ENCODE assay signal across 13 cellular contexts in the genomic region with DNA sequence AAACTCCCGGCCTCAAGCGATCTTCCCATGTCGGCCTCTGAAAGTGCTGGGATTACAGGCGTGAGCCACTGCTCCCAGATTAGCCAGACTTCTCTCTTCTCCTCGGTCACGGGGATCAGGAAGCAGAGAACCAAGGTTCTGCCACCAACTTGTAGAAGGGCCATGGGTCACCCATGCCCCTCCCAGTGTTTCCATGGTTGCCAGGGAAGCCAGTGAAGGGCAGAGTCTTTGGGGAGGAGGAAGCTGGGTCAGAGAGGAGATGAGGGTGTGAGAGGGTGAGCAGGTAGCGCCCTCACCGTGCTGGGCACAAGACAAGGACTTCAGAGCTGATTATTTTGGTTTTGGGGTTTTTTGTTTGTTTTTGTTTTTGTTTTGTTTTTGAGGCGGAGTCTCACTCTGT.
DNase-seq lines count a peak whose midpoint lies in the region; ATAC-seq and TF ChIP-seq lines count a peak whose summit lies in the region.
"Had no signal": no experiment of that assay in that cellular context is flagged by ENCODE, and none has a peak within 500 bp of the region (broad histone marks: within the 10 kb centered on the region; RNA-seq: fewer than 3 reads in every experiment).

No MANE protein-coding gene starts in this region.

- H3K36me3 Mint-ChIP-seq in glutamatergic neuron (ENCODE audit: unreplicated experiment) = no peaks in the 10 kb centered on the region
- H3K36me3 Mint-ChIP-seq: CD8-positive, alpha-beta T cell had no signal

- no peaks in the 10 kb centered on the region for H3K27me3 ChIP-seq in DND-41 (ENCODE audit: insufficient read depth, low read length, poor library complexity)
- no peaks in the 10 kb centered on the region for H3K27me3 ChIP-seq in right atrium auricular region

- H2AFZ ChIP-seq in DND-41 (ENCODE audit: low read depth, low read length) = no peak overlapping the region
- H2AFZ ChIP-seq in OCI-LY7 (ENCODE audit: low read length) = no peak overlapping the region

- H3K27ac Mint-ChIP-seq in glutamatergic neuron (ENCODE audit: unreplicated experiment) = no peak overlapping the region
- H3K27ac Mint-ChIP-seq: CD8-positive, alpha-beta T cell had no signal

- CTCF ChIA-PET in OCI-LY7 (lab: Charles Lee; ENCODE audit: unreplicated experiment) = no interaction called here

- POLR2A ChIA-PET in OCI-LY7 (lab: Charles Lee) = interaction anchor here (0.9 kb wide), 1 partner anchor 9 kb away, joined by 3 read pairs; no protein-coding TSS in a partner anchor

- H4K20me1 ChIP-seq in DND-41 (ENCODE audit: insufficient read depth, low read length) = no peaks in the 10 kb centered on the region
- no peaks in the 10 kb centered on the region for H4K20me1 ChIP-seq in OCI-LY7 (ENCODE audit: insufficient read depth, low read length)

- ATAC-seq in DND-41 (ENCODE audit: insufficient read depth, low read depth) = no peak
- ATAC-seq: CD8-positive, alpha-beta T cell had no signal

- peaks cover 7% of the 10 kb centered on the region for H3K27me3 Mint-ChIP-seq in glutamatergic neuron (ENCODE audit: unreplicated experiment)

- no peaks in the 10 kb centered on the region for H3K4me1 Mint-ChIP-seq in glutamatergic neuron (ENCODE audit: low read depth, unreplicated experiment)

- H3K9me3 ChIP-seq in DND-41 (ENCODE audit: insufficient read depth, low read length, severe bottlenecking) = peaks cover 3% of the 10 kb centered on the region
- H3K9me3 ChIP-seq in OCI-LY7 (ENCODE audit: low read length) = peaks cover 17% of the 10 kb centered on the region
- peaks cover 0 to 2% of the 10 kb centered on the region in 2 donors for H3K9me3 ChIP-seq in right atrium auricular region

- H3K79me2 ChIP-seq in DND-41 (ENCODE audit: insufficient read depth, low read length) (no peaks in the 10 kb centered on the region), OCI-LY7 (ENCODE audit: insufficient read depth, low read depth, low read length) (peaks cover 4% of the 10 kb centered on the region; the same call in 1 of the 2 replicates)

- no TSS peak for BruUV-seq in OCI-LY7 (replicated peaks; lab: Mats Ljungman, UMichigan)

- H3K27ac ChIP-seq in DND-41 (ENCODE audit: low read length) = peak overlapping the region; percentile 62
- H3K27ac ChIP-seq in OCI-LY7 (ENCODE audit: low read depth, low read length, poor library complexity, severe bottlenecking) = peak overlapping the region; percentile 93
- peak overlapping the region; percentile 80 to 86 for H3K27ac ChIP-seq in right atrium auricular region

- intact Hi-C loops in OCI-LY7 (cut with micrococcal nuclease; ENCODE audit: unreplicated experiment) = loop anchor here (5.0 to 10.0 kb wide), 2 partner anchors 293 to 531 kb away; partner anchors contain the start of genes IZUMO4 and MOB3A

- H3K9ac ChIP-seq in DND-41 (ENCODE audit: low read depth, low read length) = no peak overlapping the region

- TF ChIP-seq CTCF in DND-41 (IDR thresholded peaks at IDR 0.05; ENCODE audit: borderline replicate concordance, extremely low read depth, low read length, poor library complexity, severe bottlenecking) = no peak
- TF ChIP-seq CTCF in OCI-LY7 (conservative IDR thresholded peaks at IDR 0.05; ENCODE audit: low read length) = no peak
- TF ChIP-seq CTCF in right atrium auricular region (IDR thresholded peaks at IDR 0.05) = no peak
- TF ChIP-seq CTCF in glutamatergic neuron (IDR thresholded peaks at IDR 0.05; ENCODE audit: partially characterized antibody, unreplicated experiment) = no peak

- DNase-seq in DND-41 (no peak), OCI-LY7 (ENCODE audit: low spot score) (no peak), right atrium auricular region (ENCODE audit: low spot score) (no peak), pons (ENCODE audit: low spot score) (peak; percentile 67), glutamatergic neuron (no peak), midbrain (lab: John Stamatoyannopoulos, UW) (no peak)
- no peak for DNase-seq in stimulated activated CD4-positive, alpha-beta T cell treated with anti-CD3 and anti-CD28 coated beads, Interleukin-2, amount 100 ng/mL, for 24 hours
- no peak for DNase-seq in activated CD4-positive, alpha-beta T cell treated with anti-CD3 and anti-CD28 coated beads for 1 hour
- DNase-seq: activated gamma-delta T cell treated with Interleukin-2 at 50 U/mL for 16 hours; CD8-positive, alpha-beta T cell; GOT3; left cardiac atrium; NCI-H1930 had no signal

- no peaks in the 10 kb centered on the region for H3K9me2 ChIP-seq in OCI-LY7 (ENCODE audit: insufficient read depth, low read length)

- peaks cover 49% of the 10 kb centered on the region for H3K4me1 ChIP-seq in DND-41 (ENCODE audit: insufficient read depth, low read length)
- peaks cover 87% of the 10 kb centered on the region for H3K4me1 ChIP-seq in OCI-LY7 (ENCODE audit: insufficient read depth, low read length, poor library complexity, severe bottlenecking)
- peaks cover 0 to 51% of the 10 kb centered on the region in 2 donors for H3K4me1 ChIP-seq in right atrium auricular region

- H3K4me3 ChIP-seq in DND-41 (ENCODE audit: low read depth in 1 of 2, low read length in 2 of 2) (no peak overlapping the region), OCI-LY7 (ENCODE audit: low read depth, low read length, poor library complexity, severe bottlenecking) (peak overlapping the region; percentile 62), right atrium auricular region (no peak overlapping the region)

- H3K4me2 ChIP-seq in DND-41 (ENCODE audit: insufficient read depth, low read length) (no peak overlapping the region), OCI-LY7 (ENCODE audit: low read length) (peak overlapping the region; percentile 73)

- H3K9me3 Mint-ChIP-seq in glutamatergic neuron (ENCODE audit: unreplicated experiment) = peaks cover 2% of the 10 kb centered on the region
- H3K9me3 Mint-ChIP-seq: CD8-positive, alpha-beta T cell had no signal

- H3K4me3 Mint-ChIP-seq in glutamatergic neuron (ENCODE audit: unreplicated experiment) = no peak overlapping the region
- H3K4me3 Mint-ChIP-seq: CD8-positive, alpha-beta T cell had no signal

- H3K36me3 ChIP-seq in DND-41 (ENCODE audit: insufficient read depth, low read length) = no peaks in the 10 kb centered on the region
- peaks cover 16% of the 10 kb centered on the region for H3K36me3 ChIP-seq in OCI-LY7 (ENCODE audit: insufficient read depth, low read length)
- H3K36me3 ChIP-seq in right atrium auricular region = no peaks in the 10 kb centered on the region
